ENCODE assay signal across 8 cellular contexts in the genomic region with DNA sequence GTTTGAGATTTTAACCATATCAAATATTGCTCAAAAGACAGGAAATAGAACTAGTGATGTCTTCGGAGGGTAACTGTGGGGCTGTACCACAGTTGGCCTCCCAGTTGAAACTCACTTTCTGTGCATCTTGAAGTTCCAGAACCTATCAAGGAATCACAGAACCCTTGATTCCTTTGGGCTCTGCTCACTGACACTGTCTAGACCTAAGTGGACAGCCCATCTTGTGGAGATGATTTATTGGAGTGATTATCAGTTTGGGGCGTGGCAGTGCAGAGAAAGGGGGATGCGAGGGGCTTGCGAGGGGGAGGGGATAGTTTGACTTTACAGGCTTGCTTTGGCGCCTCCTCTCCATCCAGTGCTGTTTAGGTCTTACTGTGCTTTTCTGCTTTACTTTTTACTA.
"Had no signal": no experiment of that assay in that cellular context is flagged by ENCODE, and none has a peak within 500 bp of the region (broad histone marks: within the 10 kb centered on the region; RNA-seq: fewer than 3 reads in every experiment).

No MANE protein-coding gene starts in this region.

- H3K27me3 ChIP-seq: esophagus muscularis mucosa, right lobe of liver had no signal

- H3K27ac ChIP-seq: esophagus muscularis mucosa, right lobe of liver had no signal

- H3K36me3 ChIP-seq: esophagus muscularis mucosa, right lobe of liver had no signal

- ATAC-seq: left colon had no signal

- DNase-seq: activated CD4-positive, alpha-beta memory T cell treated with anti-CD3 and anti-CD28 coated beads, Interleukin-2, amount 10 ng/mL, durations not matched to agents 7 days and 5 days; activated naive CD4-positive, alpha-beta T cell treated with Interleukin-2 at 50 U/mL for 16 hours; left colon; right lobe of liver; T-helper 9 cell had no signal

- H3K9me3 ChIP-seq: esophagus muscularis mucosa, right lobe of liver had no signal

- H3K27me3 Mint-ChIP-seq: activated CD4-positive, alpha-beta memory T cell treated with anti-CD3 and anti-CD28 coated beads, Interleukin-2, amount 10 ng/mL, durations not matched to agents 7 days and 5 days; memory B cell; stimulated activated naive CD8-positive, alpha-beta T cell treated with anti-CD3 and anti-CD28 coated beads, Interleukin-15, Interleukin-2, amounts not matched to agents 100 ng/mL and 50 ng/mL, for 24 hours had no signal

- H3K4me3 ChIP-seq: esophagus muscularis mucosa, right lobe of liver had no signal

- H3K9me3 Mint-ChIP-seq: memory B cell; stimulated activated naive CD8-positive, alpha-beta T cell treated with anti-CD3 and anti-CD28 coated beads, Interleukin-15, Interleukin-2, amounts not matched to agents 100 ng/mL and 50 ng/mL, for 24 hours had no signal

- H3K27ac Mint-ChIP-seq: activated CD4-positive, alpha-beta memory T cell treated with anti-CD3 and anti-CD28 coated beads, Interleukin-2, amount 10 ng/mL, durations not matched to agents 7 days and 5 days; memory B cell; stimulated activated naive CD8-positive, alpha-beta T cell treated with anti-CD3 and anti-CD28 coated beads, Interleukin-15, Interleukin-2, amounts not matched to agents 100 ng/mL and 50 ng/mL, for 24 hours had no signal

- H3K4me1 Mint-ChIP-seq: activated CD4-positive, alpha-beta memory T cell treated with anti-CD3 and anti-CD28 coated beads, Interleukin-2, amount 10 ng/mL, durations not matched to agents 7 days and 5 days had no signal

- H3K4me3 Mint-ChIP-seq: activated CD4-positive, alpha-beta memory T cell treated with anti-CD3 and anti-CD28 coated beads, Interleukin-2, amount 10 ng/mL, durations not matched to agents 7 days and 5 days; memory B cell; stimulated activated naive CD8-positive, alpha-beta T cell treated with anti-CD3 and anti-CD28 coated beads, Interleukin-15, Interleukin-2, amounts not matched to agents 100 ng/mL and 50 ng/mL, for 24 hours had no signal
